14 cellular contexts compared by ENCODE assay signal in the genomic region with DNA sequence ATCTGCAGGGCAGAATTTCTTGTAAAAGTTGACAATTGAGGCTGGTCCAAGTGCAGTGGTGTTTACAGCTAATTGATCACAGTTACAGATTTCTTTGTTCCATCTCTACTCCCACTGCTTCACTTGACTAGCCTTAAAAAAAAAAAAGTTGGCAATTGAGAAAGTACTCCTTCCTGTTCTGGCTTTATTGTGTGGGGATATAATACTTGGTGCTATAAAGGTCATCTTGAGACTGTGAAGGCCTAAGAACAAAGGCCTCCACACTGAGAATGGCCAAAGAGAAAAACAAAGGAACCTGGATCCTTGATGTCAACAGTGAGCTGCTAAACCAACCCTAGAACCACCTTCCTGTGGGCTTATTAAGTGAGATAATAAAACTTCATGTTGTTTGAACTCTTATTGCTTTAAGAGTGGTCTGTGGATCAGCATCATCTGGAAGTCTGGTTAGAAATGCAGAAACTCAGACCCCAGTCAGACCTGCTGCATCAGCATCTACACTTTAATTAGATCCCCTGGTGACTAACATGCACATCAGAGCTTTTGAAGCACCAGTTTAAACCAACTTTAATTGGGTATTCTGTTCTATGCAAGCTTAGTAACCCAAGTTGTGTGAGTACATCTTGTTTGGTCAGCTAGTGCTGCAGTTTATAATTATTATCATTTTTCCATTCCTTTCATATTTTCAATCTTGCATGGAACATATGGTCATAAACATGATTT. TPM values are rescaled to one million over a fixed set of nuclear protein-coding genes. Genes with fewer than 3 reads are reported as not detected.
DNase-seq lines count a peak whose midpoint lies in the region; ATAC-seq, FAIRE-seq and TF ChIP-seq lines count a peak whose summit lies in the region.
"Had no signal": no experiment of that assay in that cellular context is flagged by ENCODE, and none has a peak within 500 bp of the region (broad histone marks: within the 10 kb centered on the region; RNA-seq: fewer than 3 reads in every experiment).

No MANE protein-coding gene starts in this region.

- FAIRE-seq in D721Med (lab: Jason Lieb, UNC) = no peak
- FAIRE-seq: colon had no signal

- ATAC-seq in lower lobe of right lung (no peak), HG02642 (IDR thresholded peaks at IDR 0.05; ENCODE audit: poor library complexity, unreplicated experiment) (no peak), upper lobe of right lung (no peak), HG03196 (IDR thresholded peaks at IDR 0.05; ENCODE audit: unreplicated experiment) (no peak)

- no peaks in the 10 kb centered on the region for H3K36me3 ChIP-seq in ectodermal cell (ENCODE audit: control insufficient read depth, insufficient read depth, low read length)
- H3K36me3 ChIP-seq in lower lobe of right lung = peaks cover 18% of the 10 kb centered on the region
- peaks cover 18% of the 10 kb centered on the region for H3K36me3 ChIP-seq in upper lobe of right lung

- H3K27me3 ChIP-seq in ectodermal cell (ENCODE audit: control insufficient read depth, insufficient read depth, low read length, poor library complexity, severe bottlenecking) (no peaks in the 10 kb centered on the region), lower lobe of right lung (ENCODE audit: low read depth) (no peaks in the 10 kb centered on the region), upper lobe of right lung (no peaks in the 10 kb centered on the region)

- H3K4me3 ChIP-seq in AG10803 (ENCODE audit: low read length) = no peak overlapping the region
- no peak overlapping the region for H3K4me3 ChIP-seq in ectodermal cell (ENCODE audit: insufficient read depth, low read depth, low read length)
- no peak overlapping the region for H3K4me3 ChIP-seq in lower lobe of right lung
- H3K4me3 ChIP-seq in upper lobe of right lung = no peak overlapping the region

- H3K27ac Mint-ChIP-seq in HFFc6 = peak overlapping the region; percentile 84
- H3K27ac Mint-ChIP-seq: activated CD4-positive, alpha-beta memory T cell treated with anti-CD3 and anti-CD28 coated beads for 36 hours had no signal

- H3K4me1 Mint-ChIP-seq in HFFc6 (ENCODE audit: low read depth) = peaks cover 60% of the 10 kb centered on the region

- intact Hi-C loops in lower lobe of right lung (cut with DNase I) = no loop called here
- intact Hi-C loops in upper lobe of right lung (cut with DNase I) = loop anchor here (10.0 kb wide), 1 partner anchor 60 kb away; a partner anchor contains a TSS

- H3K9me3 ChIP-seq in ectodermal cell (ENCODE audit: control insufficient read depth, low read length) (no peaks in the 10 kb centered on the region), lower lobe of right lung (no peaks in the 10 kb centered on the region), upper lobe of right lung (no peaks in the 10 kb centered on the region)

- H3K27me3 Mint-ChIP-seq in HFFc6 (ENCODE audit: insufficient read depth) = no peaks in the 10 kb centered on the region
- H3K27me3 Mint-ChIP-seq: activated CD4-positive, alpha-beta memory T cell treated with anti-CD3 and anti-CD28 coated beads for 36 hours had no signal

- peaks cover 7% of the 10 kb centered on the region for H3K36me3 Mint-ChIP-seq in HFFc6 (ENCODE audit: low read depth)

- peak overlapping the region; percentile 60; the same call in 1 of the 2 replicates for H3K4me3 Mint-ChIP-seq in HFFc6
- H3K4me3 Mint-ChIP-seq: activated CD4-positive, alpha-beta memory T cell treated with anti-CD3 and anti-CD28 coated beads for 36 hours had no signal

- no peaks in the 10 kb centered on the region for H3K9me3 Mint-ChIP-seq in HFFc6

- TF ChIP-seq CTCF in AG10803 (conservative IDR thresholded peaks at IDR 0.05; ENCODE audit: low read length) (no peak), HFFc6 (IDR thresholded peaks at IDR 0.05) (no peak), lower lobe of right lung (IDR thresholded peaks at IDR 0.05) (no peak), D721Med (IDR thresholded peaks at IDR 0.05; ENCODE audit: insufficient read depth, missing control alignments) (no peak), upper lobe of right lung (IDR thresholded peaks at IDR 0.05) (no peak)

- DNase-seq in AG10803 (ENCODE audit: low read depth) = peak; percentile 15
- DNase-seq in HFFc6 = peak; percentile 78
- DNase-seq in lower lobe of right lung = no peak
- DNase-seq in D721Med (ENCODE audit: insufficient read length, low spot score) = no peak
- no peak for DNase-seq in upper lobe of right lung
- DNase-seq: activated CD4-positive, alpha-beta memory T cell treated with anti-CD3 and anti-CD28 coated beads for 36 hours; activated naive CD4-positive, alpha-beta T cell treated with Interleukin-2 at 50 U/mL for 16 hours; NCI-H1930; OCI-M1; T-helper 9 cell had no signal

- peak overlapping the region; percentile 18 for H3K27ac ChIP-seq in ectodermal cell (ENCODE audit: insufficient read depth, low read depth, low read length, poor library complexity, severe bottlenecking)
- H3K27ac ChIP-seq in lower lobe of right lung = peak overlapping the region; percentile 28
- H3K27ac ChIP-seq in upper lobe of right lung = no peak overlapping the region

- peaks cover 11% of the 10 kb centered on the region for H3K4me1 ChIP-seq in ectodermal cell (ENCODE audit: control insufficient read depth, insufficient read depth, low read length)
- H3K4me1 ChIP-seq in lower lobe of right lung = peaks cover 41% of the 10 kb centered on the region
- H3K4me1 ChIP-seq in upper lobe of right lung = peaks cover 20% of the 10 kb centered on the region

RNA-seq across cellular contexts. Expression of a gene that starts 55.2 kb away (rescaled TPM):
- 10 to 100 TPM; 56.4 to 68.8 (median 59.9) TPM for total RNA-seq in HFFc6 (2021; fragmentation: NEBNext Ultra II Directional; extraction: Animal tissue kit (Norgen Biotek cat#: 25700))
- 19.9 TPM for polyA plus RNA-seq in ectodermal cell (2013, experiment 1 of 4)
- polyA plus RNA-seq in ectodermal cell (2013, experiment 2 of 4) = 18.0 TPM
- polyA plus RNA-seq in ectodermal cell (2013, experiment 3 of 4) = 12.4 TPM
- 13.9 TPM for polyA plus RNA-seq in ectodermal cell (2013, experiment 4 of 4)
- total RNA-seq in lower lobe of right lung = 73.7 TPM
- 78.4 TPM for total RNA-seq in upper lobe of right lung

Comparison
In these comparisons a context has a peak if more than half of its experiments do, and no peak if none do; other contexts are left out.
1. DNase-seq: peak in AG10803 (single experiment) and HFFc6 (single experiment); none in lower lobe of right lung (single experiment), D721Med (single experiment) and upper lobe of right lung (single experiment).